In genomic region chr1:3611170-3612019, GRCh38 we compare ENCODE assay signal across 8 cellular contexts. TPM values are rescaled to one million over a fixed set of nuclear protein-coding genes. Genes with fewer than 3 reads are reported as not detected.
DNase-seq lines count a peak whose midpoint lies in the region; ATAC-seq and TF ChIP-seq lines count a peak whose summit lies in the region.

MEGF6 (minus strand) TSS chr1:3611508; CDS start chr1:3611268, 240 bp downstream.

- DNase-seq in EL (peak; percentile 49), NCI-H446 treated with DMSO at 0.1 percent for 48 hours (lab: John Stamatoyannopoulos, UW) (peak; percentile 46), germinal center (ENCODE audit: low spot score) (peak; percentile 79), psoas muscle (peak; percentile 69 to 76), foreskin melanocyte (no peak)

- H3K36me3 ChIP-seq in psoas muscle (ENCODE audit: insufficient read depth in 1 of 2, low read depth in 1 of 2): no peaks in the 10 kb centered on the region
- H3K36me3 ChIP-seq in urinary bladder (ENCODE audit: insufficient read depth): no peaks in the 10 kb centered on the region

- H3K9me3 Mint-ChIP-seq in activated T-helper 17 cell treated with anti-CD3 and anti-CD28 coated beads, Interleukin-2, amount 50 U/mL, for 72 hours: no peaks in the 10 kb centered on the region

- no peak within 1 kb of the TSS for H3K27ac Mint-ChIP-seq in activated T-helper 17 cell treated with anti-CD3 and anti-CD28 coated beads, Interleukin-2, amount 50 U/mL, for 72 hours

- H3K27ac ChIP-seq in psoas muscle (no peak within 1 kb of the TSS), urinary bladder (ENCODE audit: low read depth) (no peak within 1 kb of the TSS)

- intact Hi-C loops in psoas muscle (cut with DNase I): no loop called here

- TF ChIP-seq CTCF in psoas muscle (IDR thresholded peaks at IDR 0.05): no peak

- H3K4me1 Mint-ChIP-seq in activated T-helper 17 cell treated with anti-CD3 and anti-CD28 coated beads, Interleukin-2, amount 50 U/mL, for 72 hours: no peaks in the 10 kb centered on the region

- H3K9me3 ChIP-seq in psoas muscle: no peaks in the 10 kb centered on the region

- H3K27me3 Mint-ChIP-seq in activated T-helper 17 cell treated with anti-CD3 and anti-CD28 coated beads, Interleukin-2, amount 50 U/mL, for 72 hours: peaks cover 8% of the 10 kb centered on the region

- ATAC-seq in activated T-helper 17 cell treated with anti-CD3 and anti-CD28 coated beads, Interleukin-2, amount 50 U/mL, for 72 hours (replicated peaks): peak; percentile 66
- ATAC-seq in psoas muscle (peak; percentile 61 to 88 (median 73)), HG03095 (IDR thresholded peaks at IDR 0.05; ENCODE audit: unreplicated experiment) (no peak)

- WGBS in psoas muscle, 3 donors: 2% methylated on average over 32 to 86 of the region's 87 CpGs
- WGBS in urinary bladder: under 1% methylated on average over 87 of the region's 87 CpGs

- no peaks in the 10 kb centered on the region for H3K36me3 Mint-ChIP-seq in activated T-helper 17 cell treated with anti-CD3 and anti-CD28 coated beads, Interleukin-2, amount 50 U/mL, for 72 hours (ENCODE audit: low read depth)

- H3K27me3 ChIP-seq in psoas muscle (ENCODE audit: insufficient read depth in 3 of 3, low read length in 2 of 3): peaks cover 0 to 52% (median 9%) of the 10 kb centered on the region in 3 donors

- peak within 1 kb of the TSS; percentile 48 for H3K4me3 Mint-ChIP-seq in activated T-helper 17 cell treated with anti-CD3 and anti-CD28 coated beads, Interleukin-2, amount 50 U/mL, for 72 hours

- H3K4me1 ChIP-seq in psoas muscle (peaks cover 7% of the 10 kb centered on the region), urinary bladder (ENCODE audit: insufficient read depth) (no peaks in the 10 kb centered on the region)

- H3K4me3 ChIP-seq in psoas muscle (peak within 1 kb of the TSS; percentile 63), urinary bladder (ENCODE audit: low read depth, low read length) (peak within 1 kb of the TSS; percentile 36)

RNA-seq across cellular contexts. Expression of gene MEGF6, which starts in this region (rescaled TPM):
- total RNA-seq in activated T-helper 17 cell treated with anti-CD3 and anti-CD28 coated beads, Interleukin-2, amount 50 U/mL, for 72 hours: 1 to 10 TPM; 5.0 to 9.7 TPM
- total RNA-seq in psoas muscle: 1 to 10 TPM; 3.7 to 5.5 (median 4.5) TPM
- 1 to 10 TPM in 2 of 3 donors, under 1 TPM in 1; 0.67 to 2.4 (median 1.6) TPM for polyA plus RNA-seq in psoas muscle
- total RNA-seq in urinary bladder: 14.5 TPM
- polyA plus RNA-seq in urinary bladder: 23.5 TPM
